Comparison of ENCODE assay signal across 13 cellular contexts in the genomic region with DNA sequence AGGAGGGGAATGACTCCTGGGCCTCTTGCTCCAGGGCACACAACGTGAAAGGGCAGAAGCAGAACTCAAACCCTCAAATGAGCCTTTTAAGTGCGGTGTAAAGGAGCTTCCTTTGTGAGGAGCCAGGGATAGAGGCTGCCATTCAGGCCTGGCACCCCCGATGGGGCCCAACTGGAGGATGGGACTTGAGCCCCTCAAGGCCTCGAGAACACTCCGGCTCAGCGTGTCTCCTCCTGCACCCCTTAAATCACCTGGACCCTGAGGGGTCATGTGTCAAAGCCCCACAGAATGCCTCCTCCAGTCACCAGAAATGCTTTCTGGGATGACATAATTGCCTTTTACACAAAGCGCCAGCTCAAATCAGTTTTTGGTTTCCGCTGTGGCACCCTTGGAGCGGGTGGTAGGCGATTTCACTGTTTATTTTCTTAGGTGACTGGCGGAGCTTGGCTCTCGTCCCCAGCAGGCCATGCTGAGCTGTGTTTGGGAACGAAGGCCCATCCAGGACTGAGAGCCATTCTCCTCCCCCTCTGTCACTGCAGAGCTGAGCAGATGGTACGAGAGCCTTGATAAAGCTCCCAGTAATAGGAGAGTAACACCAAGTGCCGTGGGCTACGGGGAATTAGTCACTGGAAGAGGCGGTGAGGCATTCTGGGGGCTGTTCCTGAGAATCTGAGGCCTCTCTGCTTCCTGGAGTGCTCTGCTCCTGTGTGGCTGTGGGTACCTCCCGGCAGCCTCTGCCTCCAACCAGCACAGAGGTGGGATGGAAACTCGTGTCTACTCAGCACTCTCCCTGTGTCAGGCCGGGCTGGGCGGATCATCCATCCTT.
A peak's percentile ranks its signal among the peaks of the same experiment; 100 is the strongest.
DNase-seq lines count a peak whose midpoint lies in the region; ATAC-seq, FAIRE-seq and TF ChIP-seq lines count a peak whose summit lies in the region.
"Had no signal": no experiment of that assay in that cellular context is flagged by ENCODE, and none has a peak within 500 bp of the region (broad histone marks: within the 10 kb centered on the region; RNA-seq: fewer than 3 reads in every experiment).

No MANE protein-coding gene starts in this region.

- H3K4me1 ChIP-seq in stomach (no peaks in the 10 kb centered on the region), small intestine (ENCODE audit: control insufficient read depth in 2 of 2, insufficient read depth in 1 of 2, low read depth in 1 of 2, low read length in 1 of 2) (no peaks in the 10 kb centered on the region), ovary (ENCODE audit: insufficient read depth) (no peaks in the 10 kb centered on the region)

- H3K27ac ChIP-seq in stomach: no peak overlapping the region
- H3K27ac ChIP-seq in small intestine (ENCODE audit: low read depth in 1 of 2, low read length in 1 of 2): no peak overlapping the region
- H3K27ac ChIP-seq in ovary: no peak overlapping the region
- H3K27ac ChIP-seq: SK-N-MC had no signal

- ATAC-seq in natural killer cell treated with Interleukin-12 subunit alpha and Interleukin-12 subunit beta and Interleukin-15 and Interleukin-18, amount 100 ng/mL, for 72 hours: no peak
- ATAC-seq in natural killer cell (no peak), HG03175 (IDR thresholded peaks at IDR 0.05; ENCODE audit: unreplicated experiment) (no peak)

- DNase-seq in natural killer cell treated with Interleukin-12 subunit alpha and Interleukin-12 subunit beta and Interleukin-15 and Interleukin-18, amount 100 ng/mL, for 72 hours (ENCODE audit: low spot score): peak; percentile 16
- DNase-seq in natural killer cell (no peak), RPMI7951 (ENCODE audit: low read depth) (peak; percentile 24), left kidney (ENCODE audit: low read depth, low spot score) (peak; percentile 44), stomach (no peak), small intestine (no peak), ovary (no peak)
- DNase-seq: activated CD8-positive, alpha-beta memory T cell treated with anti-CD3 and anti-CD28 coated beads, Interleukin-2, amount 50 U/mL, for 48 hours; Calu3; mesenchymal stem cell had no signal

- TF ChIP-seq POLR2A in stomach (IDR thresholded peaks at IDR 0.05) (no peak), ovary (IDR thresholded peaks at IDR 0.05) (no peak)

- no peaks in the 10 kb centered on the region for H3K27me3 Mint-ChIP-seq in natural killer cell treated with Interleukin-12 subunit alpha and Interleukin-12 subunit beta and Interleukin-15 and Interleukin-18, amount 100 ng/mL, for 72 hours
- peaks cover 0 to 3% of the 10 kb centered on the region in 2 donors for H3K27me3 Mint-ChIP-seq in natural killer cell (ENCODE audit: low read depth in 2 of 2)

- no peaks in the 10 kb centered on the region for H3K36me3 Mint-ChIP-seq in natural killer cell treated with Interleukin-12 subunit alpha and Interleukin-12 subunit beta and Interleukin-15 and Interleukin-18, amount 100 ng/mL, for 72 hours
- H3K36me3 Mint-ChIP-seq in natural killer cell: no peaks in the 10 kb centered on the region

- WGBS in stomach, 5 donors: 48 to 58% (median 53%) methylated on average over 11 to 21 of the region's 21 CpGs
- 54 to 64% (median 62%) methylated on average over 21 of the region's 21 CpGs for WGBS in small intestine, 3 donors
- WGBS in ovary, 3 donors: 33 to 47% (median 35%) methylated on average over 21 of the region's 21 CpGs

- no peak overlapping the region for H3K27ac Mint-ChIP-seq in natural killer cell treated with Interleukin-12 subunit alpha and Interleukin-12 subunit beta and Interleukin-15 and Interleukin-18, amount 100 ng/mL, for 72 hours
- H3K27ac Mint-ChIP-seq in natural killer cell: no peak overlapping the region
- H3K27ac Mint-ChIP-seq: dendritic cell treated with granulocyte-macrophage colony-stimulating factor and Interleukin-4, amounts not matched to agents 40 ng/mL and 50 ng/mL, for 4 days had no signal

- H3K9me3 ChIP-seq in stomach: no peaks in the 10 kb centered on the region
- H3K9me3 ChIP-seq in small intestine (ENCODE audit: control insufficient read depth, low read depth): no peaks in the 10 kb centered on the region
- no peaks in the 10 kb centered on the region for H3K9me3 ChIP-seq in ovary

- no peaks in the 10 kb centered on the region for H3K36me3 ChIP-seq in stomach
- no peaks in the 10 kb centered on the region for H3K36me3 ChIP-seq in small intestine (ENCODE audit: control insufficient read depth in 2 of 2, insufficient read depth in 2 of 2, low read length in 2 of 2)
- no peaks in the 10 kb centered on the region for H3K36me3 ChIP-seq in ovary

- no peak for FAIRE-seq in small intestine (lab: Jason Lieb, UNC)

- no peaks in the 10 kb centered on the region for H3K4me1 Mint-ChIP-seq in natural killer cell treated with Interleukin-12 subunit alpha and Interleukin-12 subunit beta and Interleukin-15 and Interleukin-18, amount 100 ng/mL, for 72 hours (ENCODE audit: low read depth in 2 of 2)
- no peaks in the 10 kb centered on the region for H3K4me1 Mint-ChIP-seq in natural killer cell

- intact Hi-C loops in natural killer cell (cut with micrococcal nuclease) (no loop called here), stomach (cut with DNase I; ENCODE audit: low total_unique reads) (no loop called here), ovary (cut with DNase I) (no loop called here)

- no peak overlapping the region for H3K4me3 Mint-ChIP-seq in natural killer cell treated with Interleukin-12 subunit alpha and Interleukin-12 subunit beta and Interleukin-15 and Interleukin-18, amount 100 ng/mL, for 72 hours
- no peak overlapping the region for H3K4me3 Mint-ChIP-seq in natural killer cell
- H3K4me3 Mint-ChIP-seq: dendritic cell treated with granulocyte-macrophage colony-stimulating factor and Interleukin-4, amounts not matched to agents 40 ng/mL and 50 ng/mL, for 4 days had no signal

- no peaks in the 10 kb centered on the region for H3K9me3 Mint-ChIP-seq in natural killer cell treated with Interleukin-12 subunit alpha and Interleukin-12 subunit beta and Interleukin-15 and Interleukin-18, amount 100 ng/mL, for 72 hours
- no peaks in the 10 kb centered on the region for H3K9me3 Mint-ChIP-seq in natural killer cell
- H3K9me3 Mint-ChIP-seq: dendritic cell treated with granulocyte-macrophage colony-stimulating factor and Interleukin-4, amounts not matched to agents 40 ng/mL and 50 ng/mL, for 4 days had no signal

- no peak overlapping the region for H3K4me3 ChIP-seq in stomach
- no peak overlapping the region for H3K4me3 ChIP-seq in small intestine (ENCODE audit: low read depth in 1 of 2, low read length in 2 of 2)
- no peak overlapping the region for H3K4me3 ChIP-seq in ovary
- H3K4me3 ChIP-seq: SK-N-MC had no signal

- peaks cover 0 to 45% (median 8%) of the 10 kb centered on the region in 3 donors for H3K27me3 ChIP-seq in stomach
- H3K27me3 ChIP-seq in small intestine (ENCODE audit: control insufficient read depth in 2 of 2, insufficient read depth in 2 of 2, low read length in 2 of 2): peaks cover 0 to 3% of the 10 kb centered on the region in 2 donors
- H3K27me3 ChIP-seq in ovary: no peaks in the 10 kb centered on the region

- no peak for TF ChIP-seq EP300 in stomach (IDR thresholded peaks at IDR 0.05)
- TF ChIP-seq EP300 in ovary (IDR thresholded peaks at IDR 0.05): no peak

- TF ChIP-seq CTCF in natural killer cell (IDR thresholded peaks at IDR 0.05) (no peak), stomach (IDR thresholded peaks at IDR 0.05) (no peak), ovary (IDR thresholded peaks at IDR 0.05) (no peak)

Comparison
In these comparisons a context has a peak if more than half of its experiments do, and no peak if none do; other contexts are left out.
1. DNase-seq: peak in natural killer cell treated with Interleukin-12 subunit alpha and Interleukin-12 subunit beta and Interleukin-15 and Interleukin-18, amount 100 ng/mL, for 72 hours (single experiment), RPMI7951 (single experiment) and left kidney (single experiment); none in natural killer cell (single experiment), stomach (single experiment), small intestine (single experiment) and ovary (0 of 5).